In genomic region chr12:132154341-132154761, GRCh38 we compare ENCODE assay signal across 1 cellular context.
TF ChIP-seq lines count a peak whose summit lies in the region.

No MANE protein-coding gene starts in this region.

TF ChIP-seq in GM12878, 131 proteins besides CTCF, POLR2A, EP300 and RAD21 (continued from another document):
- TF ChIP-seq BCLAF1 (IDR thresholded peaks at IDR 0.05) = no peak
- no peak for TF ChIP-seq HSF1 (IDR thresholded peaks at IDR 0.05; ENCODE audit: low read depth, low read length)
- TF ChIP-seq MAX (IDR thresholded peaks at IDR 0.05; ENCODE audit: low read depth, low read length) = no peak
- no peak for TF ChIP-seq ZNF207 (IDR thresholded peaks at IDR 0.05; ENCODE audit: borderline replicate concordance)
- no peak for TF ChIP-seq E2F4 (IDR thresholded peaks at IDR 0.05; ENCODE audit: low read depth, low read length)
- TF ChIP-seq CEBPZ (IDR thresholded peaks at IDR 0.05; ENCODE audit: low read depth, low read length) = no peak
- TF ChIP-seq PAX5 (IDR thresholded peaks at IDR 0.05; ENCODE audit: borderline replicate concordance, low read depth, low read length) = no peak
- TF ChIP-seq BHLHE40 (IDR thresholded peaks at IDR 0.05; ENCODE audit: borderline replicate concordance in 1 of 2, low read depth in 2 of 2, low read length in 1 of 2) = no peak
- no peak for TF ChIP-seq ESRRA (IDR thresholded peaks at IDR 0.05; ENCODE audit: low read length)
- TF ChIP-seq ELK1 (IDR thresholded peaks at IDR 0.05; ENCODE audit: low read depth, low read length) = no peak
- no peak for TF ChIP-seq NFYA (IDR thresholded peaks at IDR 0.05; ENCODE audit: borderline replicate concordance, low read depth, low read length)
- no peak for TF ChIP-seq MLLT1 (IDR thresholded peaks at IDR 0.05)
- TF ChIP-seq POU2F2 (IDR thresholded peaks at IDR 0.05; ENCODE audit: borderline replicate concordance, low read depth, low read length) = no peak
- no peak for TF ChIP-seq KAT2A (conservative IDR thresholded peaks at IDR 0.05; ENCODE audit: control insufficient read depth, low read depth, low read length)
- no peak for TF ChIP-seq WRNIP1 (IDR thresholded peaks at IDR 0.05; ENCODE audit: borderline replicate concordance, low read depth, low read length)
- no peak for TF ChIP-seq BCL11A (IDR thresholded peaks at IDR 0.05; ENCODE audit: low read depth, low read length)
